14 cellular contexts compared by ENCODE assay signal in genomic region chr11:111221936-111222335, GRCh38. TPM values are rescaled to one million over a fixed set of nuclear protein-coding genes. Genes with fewer than 3 reads are reported as not detected.
"Had no signal": no experiment of that assay in that cellular context is flagged by ENCODE, and none has a peak within 500 bp of the region (broad histone marks: within the 10 kb centered on the region; RNA-seq: fewer than 3 reads in every experiment).

No MANE protein-coding gene starts in this region.

RNA-seq across cellular contexts. Expression of gene POU2AF2, which starts 23.6 kb away (rescaled TPM):
- total RNA-seq: activated B cell treated with CpG ODN at 0.5 μM for 24 hours; activated CD4-positive, alpha-beta memory T cell treated with anti-CD3 and anti-CD28 coated beads, Interleukin-2, amount 10 ng/mL, durations not matched to agents 7 days and 5 days; activated CD4-positive, alpha-beta T cell treated with anti-CD3 and anti-CD28 coated beads, Interleukin-2, amount 10 ng/mL, durations not matched to agents 7 days and 5 days; activated CD8-positive, alpha-beta memory T cell treated with anti-CD3 and anti-CD28 coated beads, Interleukin-2, amount 10 ng/mL, durations not matched to agents 7 days and 5 days; activated CD8-positive, alpha-beta T cell treated with anti-CD3 and anti-CD28 coated beads, Interleukin-2, amount 10 ng/mL, durations not matched to agents 7 days and 5 days; activated naive CD8-positive, alpha-beta T cell treated with anti-CD3 and anti-CD28 coated beads, Interleukin-2, amount 10 ng/mL, durations not matched to agents 7 days and 5 days; activated T-helper 2 cell treated with anti-CD3 and anti-CD28 coated beads, Interferon-gamma antibody, Interleukin-2, Interleukin-4, amounts not matched to agents 10 μg/mL and 5 μg/mL and 100 μg/mL, durations not matched to agents 14 hours and 24 hours and 36 hours; ascending aorta; bronchial epithelial cell; cardiac muscle cell; T-cell; T-helper 1 cell treated with Interleukin-12 subunit alpha and Interleukin-12 subunit beta and Interleukin-4 antibody, amounts not matched to agents 30 ng/mL and 1 ng/mL, for 36 hours; T-helper 17 cell; T-helper 2 cell treated with Interferon-gamma antibody and Interleukin-4, amounts not matched to agents 100 ng/mL and 5 ng/mL, for 36 hours had no signal
- polyA plus RNA-seq: cardiac muscle cell had no signal
